Comparison of ENCODE assay signal across 28 cellular contexts in genomic region chr17:50491510-50491909, GRCh38. TPM values are rescaled to one million over a fixed set of nuclear protein-coding genes. Genes with fewer than 3 reads are reported as not detected.
"Had no signal": no experiment of that assay in that cellular context is flagged by ENCODE, and none has a peak within 500 bp of the region (broad histone marks: within the 10 kb centered on the region; RNA-seq: fewer than 3 reads in every experiment).

No MANE protein-coding gene starts in this region.

- H3K9me3 ChIP-seq: ascending aorta, gastrocnemius medialis, left ventricle myocardium inferior, sigmoid colon, transverse colon had no signal

- H3K27ac ChIP-seq: ascending aorta, brain microvascular endothelial cell, gastrocnemius medialis, left ventricle myocardium inferior, neural progenitor cell, sigmoid colon, transverse colon, VCaP had no signal

- DNase-seq: activated CD4-positive, alpha-beta memory T cell treated with anti-CD3 and anti-CD28 coated beads, Interleukin-2, amount 10 ng/mL, durations not matched to agents 7 days and 5 days; activated CD4-positive, alpha-beta T cell treated with anti-CD3 and anti-CD28 coated beads, Interleukin-2, amount 10 ng/mL, durations not matched to agents 24 days and 14 days; activated effector memory CD4-positive, alpha-beta T cell treated with anti-CD3 and anti-CD28 coated beads, Interleukin-2, amount 50 U/mL, for 16 hours; brain microvascular endothelial cell; central memory CD4-positive, alpha-beta T cell; dermis blood vessel endothelial cell; effector CD8-positive, alpha-beta T cell; gastrocnemius medialis; hippocampal formation; kidney glomerular epithelial cell; left ventricle myocardium inferior; naive thymus-derived CD8-positive, alpha-beta T cell; sigmoid colon; stimulated activated CD4-positive, alpha-beta T cell treated with anti-CD3 and anti-CD28 coated beads, Interleukin-15, amount 100 ng/mL, for 24 hours; T-cell; transverse colon had no signal

- H3K9ac ChIP-seq: neural progenitor cell had no signal

- FAIRE-seq: urothelium cell line had no signal

- H3K4me1 ChIP-seq: ascending aorta, gastrocnemius medialis, left ventricle myocardium inferior, neural progenitor cell, sigmoid colon, transverse colon had no signal

- H3K4me2 ChIP-seq: neural progenitor cell, smooth muscle cell had no signal

- H3K4me3 ChIP-seq: ascending aorta, gastrocnemius medialis, left ventricle myocardium inferior, neural progenitor cell, sigmoid colon, smooth muscle cell, transverse colon had no signal

- H3K27me3 ChIP-seq: ascending aorta, brain microvascular endothelial cell, gastrocnemius medialis, neural progenitor cell, sigmoid colon, transverse colon had no signal

- H3K36me3 ChIP-seq: brain microvascular endothelial cell, neural progenitor cell, transverse colon had no signal

- ATAC-seq: activated CD4-positive, CD25-positive, alpha-beta regulatory T cell treated with anti-CD3 and anti-CD28 coated beads, Interleukin-2, amount 50 U/mL, for 24 hours; esophagus mucosa; gastrocnemius medialis; naive thymus-derived CD8-positive, alpha-beta T cell; stimulated activated memory B cell treated with anti-CD40 and anti-IgM and Interleukin-4, amounts not matched to agents 10 μg/mL and 1 μg/mL and 100 μg/mL, for 72 hours; T-cell had no signal

- H2AFZ ChIP-seq: neural progenitor cell had no signal

RNA-seq across cellular contexts. Expression of gene MYCBPAP, which starts 16.7 kb away (rescaled TPM):
- total RNA-seq: gastrocnemius medialis had no signal

RNA-seq across cellular contexts. Expression of gene CHAD, which starts 22.8 kb away (rescaled TPM):
- total RNA-seq: activated CD4-positive, alpha-beta memory T cell treated with anti-CD3 and anti-CD28 coated beads, Interleukin-2, amount 10 ng/mL, durations not matched to agents 7 days and 5 days; activated CD4-positive, alpha-beta T cell treated with anti-CD3 and anti-CD28 coated beads, Interleukin-2, amount 10 ng/mL, durations not matched to agents 24 days and 14 days; ascending aorta; dermis blood vessel endothelial cell; esophagus mucosa; left ventricle myocardium inferior; mesothelial cell of epicardium; naive thymus-derived CD8-positive, alpha-beta T cell; omental fat pad; sigmoid colon; smooth muscle cell; T-cell had no signal
- polyA plus RNA-seq: naive thymus-derived CD8-positive, alpha-beta T cell had no signal

RNA-seq across cellular contexts. Expression of gene EPN3, which starts 41.0 kb away (rescaled TPM):
- total RNA-seq: activated CD4-positive, alpha-beta memory T cell treated with anti-CD3 and anti-CD28 coated beads, Interleukin-2, amount 10 ng/mL, durations not matched to agents 7 days and 5 days; activated CD4-positive, alpha-beta T cell treated with anti-CD3 and anti-CD28 coated beads, Interleukin-2, amount 10 ng/mL, durations not matched to agents 24 days and 14 days; gastrocnemius medialis; lung microvascular endothelial cell; naive thymus-derived CD8-positive, alpha-beta T cell; omental fat pad; sigmoid colon; temporal lobe had no signal
- polyA plus RNA-seq: naive thymus-derived CD8-positive, alpha-beta T cell had no signal
